Comparison of ENCODE assay signal across 26 cellular contexts in the genomic region with DNA sequence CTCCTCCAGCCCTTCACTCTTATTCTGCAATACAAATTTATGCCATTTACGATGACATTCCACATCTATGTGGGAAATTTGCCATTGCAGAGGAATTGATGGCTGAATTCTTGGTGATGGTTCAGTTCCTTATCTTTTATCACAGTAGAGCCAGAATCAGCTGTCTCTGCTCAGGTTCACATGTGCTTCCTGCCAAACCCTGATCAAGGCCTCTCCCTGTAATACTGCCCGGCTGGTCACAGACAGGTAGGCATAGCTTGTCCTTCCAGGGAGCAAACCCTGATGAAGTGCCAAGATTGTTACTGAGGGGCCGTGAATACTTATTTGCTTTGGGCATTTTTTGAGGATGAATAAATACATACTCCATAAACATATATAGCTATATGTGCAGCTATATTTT.
"Had no signal": no experiment of that assay in that cellular context is flagged by ENCODE, and none has a peak within 500 bp of the region (broad histone marks: within the 10 kb centered on the region; RNA-seq: fewer than 3 reads in every experiment).

No MANE protein-coding gene starts in this region.

- H3K9me3 ChIP-seq: neutrophil, ovary, psoas muscle, right lobe of liver, sigmoid colon, stomach, thoracic aorta, thyroid gland, tibial nerve, upper lobe of left lung, vagina had no signal

- H3K79me2 ChIP-seq: parathyroid adenoma had no signal

- ATAC-seq: natural killer cell treated with Interleukin-12 subunit alpha and Interleukin-12 subunit beta and Interleukin-15 and Interleukin-18, amount 100 ng/mL, for 72 hours; psoas muscle; right cardiac atrium; right lobe of liver; stimulated activated effector memory CD8-positive, alpha-beta T cell treated with anti-CD3 and anti-CD28 coated beads, Interleukin-12 subunit alpha, Interleukin-12 subunit beta, amount 100 ng/mL, for 72 hours; stimulated activated naive B cell treated with anti-CD40 and anti-IgM and Interleukin-4, amounts not matched to agents 10 μg/mL and 1 μg/mL and 100 μg/mL, for 72 hours had no signal

- H3K36me3 ChIP-seq: neutrophil, ovary, right lobe of liver, sigmoid colon, stomach, thoracic aorta, thyroid gland, tibial nerve, upper lobe of left lung, vagina had no signal

- H2AFZ ChIP-seq: parathyroid adenoma had no signal

- FAIRE-seq: small intestine, urothelium cell line had no signal

- H3K27me3 ChIP-seq: neutrophil, ovary, right lobe of liver, sigmoid colon, stomach, thyroid gland, tibial nerve, upper lobe of left lung, vagina had no signal

- DNase-seq: nephron progenitor cell; ovary; posterior cingulate gyrus; psoas muscle; right cardiac atrium; right lobe of liver; sigmoid colon; small intestine; stimulated activated CD4-positive, alpha-beta T cell treated with anti-CD3 and anti-CD28 coated beads, Interleukin-15, amount 100 ng/mL, for 24 hours; stimulated activated CD4-positive, alpha-beta T cell treated with anti-CD3 and anti-CD28 coated beads, Interleukin-2, amount 100 ng/mL, for 24 hours; stimulated activated CD4-positive, alpha-beta T cell treated with anti-CD3 and anti-CD28 coated beads, Interleukin-2, amount 100 ng/mL, for 48 hours; stimulated activated CD4-positive, alpha-beta T cell treated with anti-CD3 and anti-CD28 coated beads, Interleukin-4, amount 100 ng/mL, for 24 hours; stimulated activated naive B cell treated with anti-CD40 and anti-IgM and Interleukin-4, amounts not matched to agents 10 μg/mL and 1 μg/mL and 100 μg/mL, for 72 hours; stimulated activated naive CD4-positive, alpha-beta T cell treated with Interleukin-2 at 50 U/mL for 16 hours; stomach; thyroid gland; trophoblast cell; upper lobe of left lung had no signal

- H3K9ac ChIP-seq: parathyroid adenoma had no signal

- H3K4me3 ChIP-seq: ovary, psoas muscle, right lobe of liver, sigmoid colon, stomach, thoracic aorta, thyroid gland, tibial nerve, upper lobe of left lung, vagina had no signal

- H3K4me1 ChIP-seq: parathyroid adenoma, psoas muscle, right lobe of liver, sigmoid colon, stomach, thyroid gland, tibial nerve, upper lobe of left lung, vagina had no signal

- H3K27ac ChIP-seq: neutrophil, ovary, parathyroid adenoma, psoas muscle, right lobe of liver, sigmoid colon, stomach, thoracic aorta, thyroid gland, tibial nerve, upper lobe of left lung, vagina had no signal
